21 cellular contexts compared by ENCODE assay signal in the genomic region with DNA sequence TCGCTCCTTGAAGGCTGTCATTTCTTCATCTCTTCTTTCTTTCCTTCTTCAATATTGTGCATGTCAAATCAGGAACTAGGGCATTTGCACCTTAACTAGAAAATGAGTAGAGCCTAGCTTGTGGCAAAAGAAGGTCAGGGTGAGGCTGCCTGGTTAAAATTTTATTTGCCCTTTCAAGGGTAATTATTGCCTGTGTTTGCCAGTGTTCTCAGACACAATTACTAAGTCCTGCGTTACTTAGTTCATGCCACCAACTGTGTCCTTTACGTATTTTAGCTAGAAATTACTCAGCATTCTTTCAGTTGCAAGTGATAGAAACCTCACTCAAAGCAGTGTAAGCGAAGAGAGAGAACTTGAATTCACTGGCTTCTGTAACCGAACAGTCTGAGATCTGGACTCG.
"Had no signal": no experiment of that assay in that cellular context is flagged by ENCODE, and none has a peak within 500 bp of the region (broad histone marks: within the 10 kb centered on the region; RNA-seq: fewer than 3 reads in every experiment).

No MANE protein-coding gene starts in this region.

- DNase-seq: activated CD4-positive, alpha-beta memory T cell treated with anti-CD3 and anti-CD28 coated beads for 36 hours; activated CD4-positive, alpha-beta T cell treated with anti-CD3 and anti-CD28 coated beads for 4 hours; activated CD4-positive, CD25-positive, alpha-beta regulatory T cell; activated effector memory CD4-positive, alpha-beta T cell treated with Interleukin-2 at 50 U/mL for 16 hours; activated naive CD4-positive, alpha-beta T cell treated with anti-CD3 and anti-CD28 coated beads for 36 hours; activated naive CD8-positive, alpha-beta T cell treated with anti-CD3 and anti-CD28 coated beads, Interleukin-2, amount 10 ng/mL, durations not matched to agents 7 days and 5 days; activated T-cell treated with anti-CD3 and anti-CD28 coated beads, Interleukin-2, amount 50 U/mL, for 72 hours; amniotic stem cell; colonic mucosa; dorsolateral prefrontal cortex; esophagus squamous epithelium; gastrocnemius medialis; hippocampal formation; kidney glomerular epithelial cell; left ventricle myocardium inferior; naive thymus-derived CD8-positive, alpha-beta T cell; small intestine; stimulated activated CD4-positive, alpha-beta T cell treated with anti-CD3 and anti-CD28 coated beads, Interleukin-2, amount 100 ng/mL, for 24 hours; stimulated activated naive CD8-positive, alpha-beta T cell treated with anti-CD3 and anti-CD28 coated beads, Interleukin-15, amount 100 ng/mL, for 72 hours had no signal

- ATAC-seq: activated T-cell treated with anti-CD3 and anti-CD28 coated beads, Interleukin-2, amount 50 U/mL, for 72 hours; gastrocnemius medialis; naive thymus-derived CD8-positive, alpha-beta T cell; sciatic nerve; stimulated activated effector memory CD8-positive, alpha-beta T cell treated with anti-CD3 and anti-CD28 coated beads, Interleukin-12 subunit alpha, Interleukin-12 subunit beta, amount 100 ng/mL, for 72 hours; stimulated activated naive CD8-positive, alpha-beta T cell treated with anti-CD3 and anti-CD28 coated beads, Interleukin-15, amount 100 ng/mL, for 72 hours had no signal
